ENCODE assay signal across 17 cellular contexts in the genomic region with DNA sequence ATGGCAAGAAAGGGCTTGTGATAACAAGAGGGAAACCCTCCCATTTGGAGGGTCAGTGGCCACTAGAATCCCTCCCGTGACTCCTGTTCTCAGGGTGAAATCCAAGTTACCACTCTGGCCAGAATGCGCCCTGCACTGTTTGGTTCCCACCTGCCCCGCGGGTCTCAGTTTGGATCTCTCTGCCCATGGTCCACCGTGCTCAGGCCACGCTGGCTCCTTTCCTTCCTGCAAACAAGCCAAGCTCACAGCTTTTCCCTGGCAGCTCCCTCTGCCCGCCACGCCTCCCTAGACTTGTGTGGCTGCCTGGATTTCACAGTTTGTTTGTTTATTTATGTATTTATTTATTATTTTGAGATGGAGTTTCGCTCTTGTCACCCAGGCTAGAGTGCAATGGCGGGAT.
"Had no signal": no experiment of that assay in that cellular context is flagged by ENCODE, and none has a peak within 500 bp of the region (broad histone marks: within the 10 kb centered on the region; RNA-seq: fewer than 3 reads in every experiment).

No MANE protein-coding gene starts in this region.

- H3K27ac ChIP-seq: colonic mucosa, epithelial cell of prostate, neural progenitor cell, pancreas, transverse colon had no signal

- H3K9me3 Mint-ChIP-seq: activated T-cell treated with anti-CD3 and anti-CD28 coated beads, Interleukin-2, amount 50 U/mL, for 72 hours; brain; endodermal cell; neural progenitor cell had no signal

- H3K4me3 ChIP-seq: colonic mucosa, neural progenitor cell, pancreas, transverse colon had no signal

- H3K36me3 Mint-ChIP-seq: activated naive CD8-positive, alpha-beta T cell; brain; neural progenitor cell had no signal

- H3K27me3 ChIP-seq: colonic mucosa, neural progenitor cell, pancreas, transverse colon had no signal

- H3K4me1 ChIP-seq: colonic mucosa, neural progenitor cell, pancreas, transverse colon had no signal

- H3K4me3 Mint-ChIP-seq: activated naive CD8-positive, alpha-beta T cell; activated T-cell treated with anti-CD3 and anti-CD28 coated beads, Interleukin-2, amount 50 U/mL, for 72 hours; brain; endodermal cell; neural progenitor cell had no signal

- H3K36me3 ChIP-seq: colonic mucosa, neural progenitor cell, pancreas, transverse colon had no signal

- H2AFZ ChIP-seq: neural progenitor cell had no signal

- H3K27ac Mint-ChIP-seq: activated naive CD8-positive, alpha-beta T cell; activated T-cell treated with anti-CD3 and anti-CD28 coated beads, Interleukin-2, amount 50 U/mL, for 72 hours; endodermal cell had no signal

- H3K4me1 Mint-ChIP-seq: neural progenitor cell had no signal

- H3K9me3 ChIP-seq: colonic mucosa, pancreas, transverse colon had no signal

- H3K9ac ChIP-seq: neural progenitor cell had no signal

- DNase-seq: activated T-cell treated with anti-CD3 and anti-CD28 coated beads, Interleukin-2, amount 50 U/mL, for 72 hours; central memory CD4-positive, alpha-beta T cell; colonic mucosa; endodermal cell; foreskin fibroblast; hippocampal formation; stimulated activated CD4-positive, alpha-beta T cell treated with anti-CD3 and anti-CD28 coated beads, Interleukin-12 subunit alpha, Interleukin-12 subunit beta, amount 100 ng/mL, for 4 hours; stimulated activated CD4-positive, alpha-beta T cell treated with anti-CD3 and anti-CD28 coated beads, Interleukin-1b, Interleukin-23, amount 100 ng/mL, for 48 hours; stimulated activated naive CD4-positive, alpha-beta T cell treated with Interleukin-2 at 50 U/mL for 16 hours; T-helper 1 cell; T-helper 9 cell; transverse colon had no signal

- H3K4me2 ChIP-seq: neural progenitor cell had no signal

- H3K27me3 Mint-ChIP-seq: activated naive CD8-positive, alpha-beta T cell; brain had no signal
